11 cellular contexts compared by ENCODE assay signal in the genomic region with DNA sequence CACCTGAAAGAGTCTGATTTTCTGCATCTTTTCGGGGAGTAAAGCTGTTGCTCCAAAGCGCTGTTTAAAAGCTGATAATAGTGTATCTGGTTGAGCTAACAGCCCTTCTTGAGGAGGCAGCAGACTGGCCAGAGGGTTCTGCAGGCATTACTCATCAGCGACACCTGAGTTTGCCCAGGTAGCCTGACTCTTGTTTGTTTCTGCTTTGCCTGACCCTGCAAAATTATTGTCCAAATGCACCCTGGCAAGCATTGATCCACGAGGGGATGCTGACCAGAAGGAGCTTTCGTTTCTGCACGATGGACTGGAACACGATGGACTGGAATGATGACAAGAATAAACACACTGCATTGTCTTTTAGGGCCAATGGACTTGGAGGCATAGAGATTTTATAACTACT. TPM values are rescaled to one million over a fixed set of nuclear protein-coding genes. Genes with fewer than 3 reads are reported as not detected.
A peak's percentile ranks its signal among the peaks of the same experiment; 100 is the strongest.
DNase-seq lines count a peak whose midpoint lies in the region; ATAC-seq and TF ChIP-seq lines count a peak whose summit lies in the region.
"Had no signal": no experiment of that assay in that cellular context is flagged by ENCODE, and none has a peak within 500 bp of the region (broad histone marks: within the 10 kb centered on the region; RNA-seq: fewer than 3 reads in every experiment).

No MANE protein-coding gene starts in this region.

- no peak for TF ChIP-seq EP300 in tibial nerve (IDR thresholded peaks at IDR 0.05)

- H3K4me3 ChIP-seq in gastrocnemius medialis (peak overlapping the region in 2 of 4 donors; percentile 13 to 15), tibial nerve (no peak overlapping the region), BE2C (ENCODE audit: low read depth, low read length) (no peak overlapping the region)

- in situ Hi-C loops in gastrocnemius medialis (cut with MboI; ENCODE audit: low sequenced_read_pairs in 4 of 4), result no loop called here

- H3K9me3 Mint-ChIP-seq in dendritic cell treated with granulocyte-macrophage colony-stimulating factor and Interleukin-4, amounts not matched to agents 40 ng/mL and 50 ng/mL, for 4 days, result peaks cover 9% of the 10 kb centered on the region

- H3K27ac ChIP-seq in gastrocnemius medialis (peak overlapping the region; percentile 6 to 95 (median 54)), tibial nerve (peak overlapping the region in 2 of 4 donors; percentile 5 to 87)

- intact Hi-C loops in dendritic cell treated with granulocyte-macrophage colony-stimulating factor and Interleukin-4, amounts not matched to agents 40 ng/mL and 50 ng/mL, for 4 days (cut with micrococcal nuclease), result no loop called here
- intact Hi-C loops in gastrocnemius medialis (cut with DNase I; ENCODE audit: low total_unique reads), result no loop called here

- ATAC-seq in GM19351 (IDR thresholded peaks at IDR 0.05; ENCODE audit: unreplicated experiment) (peak; percentile 5), HG03520 (IDR thresholded peaks at IDR 0.05; ENCODE audit: unreplicated experiment) (peak; percentile 5), gastrocnemius medialis (no peak)

- no peaks in the 10 kb centered on the region for H3K36me3 ChIP-seq in gastrocnemius medialis
- H3K36me3 ChIP-seq in tibial nerve, result peaks cover 0 to 3% (median 0%) of the 10 kb centered on the region in 3 donors
- H3K36me3 ChIP-seq in BE2C, result no peaks in the 10 kb centered on the region

- TF ChIP-seq CTCF in gastrocnemius medialis (IDR thresholded peaks at IDR 0.05 in 4 of 5, conservative IDR thresholded peaks at IDR 0.05 in 1 of 5) (no peak), tibial nerve (IDR thresholded peaks at IDR 0.05) (no peak), BE2C (IDR thresholded peaks at IDR 0.05; ENCODE audit: low read depth, low read length) (no peak)

- H3K27me3 ChIP-seq in gastrocnemius medialis (no peaks in the 10 kb centered on the region), tibial nerve (no peaks in the 10 kb centered on the region), BE2C (no peaks in the 10 kb centered on the region)

- DNase-seq in gastrocnemius medialis (no peak), tibial nerve (ENCODE audit: low spot score in 2 of 2) (no peak), DMS79 treated with DMSO at 0.1 percent for 48 hours (lab: John Stamatoyannopoulos, UW) (no peak), BE2C (no peak)
- no peak for DNase-seq in activated CD8-positive, alpha-beta memory T cell treated with anti-CD3 and anti-CD28 coated beads, Interleukin-2, amount 50 U/mL, for 4 hours
- DNase-seq: KG1; stimulated activated CD4-positive, alpha-beta T cell treated with anti-CD3 and anti-CD28 coated beads, Interleukin-12 subunit alpha, Interleukin-12 subunit beta, amount 100 ng/mL, for 4 hours had no signal

- TF ChIP-seq POLR2A in gastrocnemius medialis (IDR thresholded peaks at IDR 0.05) (no peak), tibial nerve (IDR thresholded peaks at IDR 0.05) (no peak)

- H3K4me3 Mint-ChIP-seq in dendritic cell treated with granulocyte-macrophage colony-stimulating factor and Interleukin-4, amounts not matched to agents 40 ng/mL and 50 ng/mL, for 4 days, result no peak overlapping the region

- no peaks in the 10 kb centered on the region for H3K9me3 ChIP-seq in gastrocnemius medialis
- no peaks in the 10 kb centered on the region for H3K9me3 ChIP-seq in tibial nerve
- H3K9me3 ChIP-seq in BE2C, result no peaks in the 10 kb centered on the region

- peaks cover 74 to 79% of the 10 kb centered on the region in 2 donors for H3K4me1 ChIP-seq in gastrocnemius medialis
- peaks cover 0 to 83% (median 63%) of the 10 kb centered on the region in 4 donors for H3K4me1 ChIP-seq in tibial nerve
- no peaks in the 10 kb centered on the region for H3K4me1 ChIP-seq in BE2C

- 51 to 70% methylated on average over 7 of the region's 7 CpGs for WGBS in tibial nerve, 2 donors

- H3K4me1 Mint-ChIP-seq in dendritic cell treated with granulocyte-macrophage colony-stimulating factor and Interleukin-4, amounts not matched to agents 40 ng/mL and 50 ng/mL, for 4 days (ENCODE audit: low read depth), result peaks cover 96% of the 10 kb centered on the region

- no peaks in the 10 kb centered on the region for H3K27me3 Mint-ChIP-seq in dendritic cell treated with granulocyte-macrophage colony-stimulating factor and Interleukin-4, amounts not matched to agents 40 ng/mL and 50 ng/mL, for 4 days

- H3K27ac Mint-ChIP-seq in dendritic cell treated with granulocyte-macrophage colony-stimulating factor and Interleukin-4, amounts not matched to agents 40 ng/mL and 50 ng/mL, for 4 days, result peak overlapping the region; percentile 83

- H3K36me3 Mint-ChIP-seq in dendritic cell treated with granulocyte-macrophage colony-stimulating factor and Interleukin-4, amounts not matched to agents 40 ng/mL and 50 ng/mL, for 4 days (ENCODE audit: low read depth), result peaks cover 65% of the 10 kb centered on the region

RNA-seq across cellular contexts. Expression of a gene that starts 6.2 kb away (rescaled TPM):
- total RNA-seq in gastrocnemius medialis (100 to 1,000 TPM; 110 to 207 (median 133) TPM), tibial nerve (100 to 1,000 TPM; 249 to 611 (median 391) TPM)
- polyA plus RNA-seq in BE2C (2012; ENCODE audit: insufficient read depth, insufficient read length, low read depth), result 0.99 TPM

RNA-seq across cellular contexts. Expression of a gene that starts 54.5 kb away (rescaled TPM):
- 1 to 10 TPM in 3 of 4 donors, under 1 TPM in 1; 0.97 to 2.4 (median 1.9) TPM for total RNA-seq in gastrocnemius medialis
- total RNA-seq in tibial nerve, result 1 to 10 TPM; 1.2 to 5.1 (median 3.1) TPM
- not detected for polyA plus RNA-seq in BE2C (2012; ENCODE audit: insufficient read depth, insufficient read length, low read depth)
- total RNA-seq: glomerular endothelial cell had no signal

Comparison
In these comparisons a context has a peak if more than half of its experiments do, and no peak if none do; other contexts are left out.
1. ATAC-seq: peak in GM19351 (single experiment) and HG03520 (single experiment); none in gastrocnemius medialis (0 of 2).